Comparison of ENCODE assay signal across 15 cellular contexts in the genomic region with DNA sequence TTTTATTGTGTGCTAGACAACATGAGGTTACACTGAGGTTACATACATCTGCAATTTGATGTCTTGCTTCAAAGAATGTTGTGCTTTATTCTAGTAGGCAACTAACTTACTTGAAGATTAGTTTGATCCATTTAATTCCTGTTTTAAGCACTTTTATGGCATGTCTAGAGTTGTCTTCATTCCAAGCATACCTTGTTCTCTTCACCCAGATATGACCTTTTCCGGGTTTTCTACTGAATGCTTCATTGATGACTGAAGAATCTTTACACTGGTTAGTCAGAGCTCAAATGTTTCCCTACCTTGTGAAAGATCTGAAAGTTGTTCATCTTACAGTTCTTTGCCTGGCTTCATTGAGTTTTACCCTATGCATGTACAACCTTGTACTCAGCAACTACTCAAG.
A peak's percentile ranks its signal among the peaks of the same experiment; 100 is the strongest.
DNase-seq lines count a peak whose midpoint lies in the region; ATAC-seq and TF ChIP-seq lines count a peak whose summit lies in the region.
"Had no signal": no experiment of that assay in that cellular context is flagged by ENCODE, and none has a peak within 500 bp of the region (broad histone marks: within the 10 kb centered on the region; RNA-seq: fewer than 3 reads in every experiment).

No MANE protein-coding gene starts in this region.

- peak; percentile 27 for ATAC-seq in lung (ENCODE audit: insufficient read depth, low FRiP score)

- dilution Hi-C loops in mammary epithelial cell (cut with HindIII; ENCODE audit: low sequenced_read_pairs): no loop called here

- H3K9ac ChIP-seq in mammary epithelial cell (ENCODE audit: insufficient read depth, low read length): no peak overlapping the region

- H3K9me3 ChIP-seq in mammary epithelial cell (replicated peaks; ENCODE audit: insufficient read depth, low read length) (no peaks in the 10 kb centered on the region), lung (ENCODE audit: control insufficient read depth in 2 of 2, insufficient read depth in 1 of 2, low read length in 1 of 2) (no peaks in the 10 kb centered on the region)
- H3K9me3 ChIP-seq: sigmoid colon, tibial artery had no signal

- no TSS peak for BruUV-seq in mammary epithelial cell (replicated peaks; lab: Mats Ljungman, UMichigan)

- no peaks in the 10 kb centered on the region for H3K36me3 ChIP-seq in mammary epithelial cell (ENCODE audit: insufficient read depth, low read length)
- no peaks in the 10 kb centered on the region for H3K36me3 ChIP-seq in lung (ENCODE audit: control insufficient read depth in 2 of 2, insufficient read depth in 2 of 2, low read length in 2 of 2)
- H3K36me3 ChIP-seq: sigmoid colon, tibial artery had no signal

- in situ Hi-C loops in mammary epithelial cell (cut with MboI; ENCODE audit: low sequenced_read_pairs in 2 of 2): no loop called here

- no peaks in the 10 kb centered on the region for H3K79me2 ChIP-seq in mammary epithelial cell (ENCODE audit: insufficient read depth, low read length)

- H3K27ac ChIP-seq in mammary epithelial cell (ENCODE audit: insufficient read depth, low read depth, low read length): peak overlapping the region; percentile 58
- no peak overlapping the region for H3K27ac ChIP-seq in lung (ENCODE audit: low read depth in 1 of 2, low read length in 1 of 2)
- H3K27ac ChIP-seq: sigmoid colon, tibial artery had no signal

- H3K4me1 ChIP-seq in mammary epithelial cell (ENCODE audit: insufficient read depth, low read length) (peaks cover 13% of the 10 kb centered on the region), lung (ENCODE audit: control insufficient read depth in 2 of 2, insufficient read depth in 2 of 2, low read length in 2 of 2) (no peaks in the 10 kb centered on the region)
- H3K4me1 ChIP-seq: sigmoid colon, tibial artery had no signal

- peak overlapping the region; percentile 65 for H3K4me2 ChIP-seq in mammary epithelial cell (ENCODE audit: insufficient read depth, low read depth, low read length)

- no peak for TF ChIP-seq CTCF in AG10803 (conservative IDR thresholded peaks at IDR 0.05; ENCODE audit: low read length)
- TF ChIP-seq CTCF in mammary epithelial cell (conservative IDR thresholded peaks at IDR 0.05 in 1 of 2, IDR thresholded peaks at IDR 0.05 in 1 of 2; ENCODE audit: extremely low read depth in 1 of 2, insufficient read depth in 1 of 2, low read depth in 1 of 2, low read length in 2 of 2): no peak
- no peak for TF ChIP-seq CTCF in lung (IDR thresholded peaks at IDR 0.05; ENCODE audit: control extremely low read depth, extremely low read depth)

- 0% methylated on average over 1 of the region's 1 CpG for WGBS in mammary epithelial cell (ENCODE audit: low coverage, missing lambda C conversion rate)
- 66 to 86% methylated on average over 1 of the region's 1 CpG for WGBS in lung, 2 donors

- H4K20me1 ChIP-seq in mammary epithelial cell (ENCODE audit: insufficient read depth, low read length): no peaks in the 10 kb centered on the region

- DNase-seq in AG10803 (ENCODE audit: low read depth) (peak; percentile 93), HuH-7 (ENCODE audit: low spot score) (peak; percentile 19), mammary epithelial cell (peak; percentile 90), lung (ENCODE audit: low spot score) (no peak), SHP77 (lab: John Stamatoyannopoulos, UW) (no peak), NCI-H1694 treated with DMSO at 0.1 percent for 48 hours (lab: John Stamatoyannopoulos, UW) (no peak), CD1c-positive myeloid dendritic cell (ENCODE audit: extremely low spot score) (no peak)
- no peak for DNase-seq in effector CD4-positive, alpha-beta T cell
- DNase-seq: activated CD4-positive, alpha-beta memory T cell treated with anti-CD3 and anti-CD28 coated beads for 36 hours; activated naive CD4-positive, alpha-beta T cell treated with anti-CD3 and anti-CD28 coated beads, Interleukin-2, amount 10 ng/mL, durations not matched to agents 7 days and 5 days; CD8-positive, alpha-beta memory T cell; effector CD8-positive, alpha-beta T cell; NCI-H1105 treated with DMSO at 0.1 percent for 48 hours; sigmoid colon; tibial artery had no signal

- peak overlapping the region; percentile 47 for H2AFZ ChIP-seq in mammary epithelial cell (ENCODE audit: low read depth, low read length)

- intact Hi-C loops in mammary epithelial cell (cut with micrococcal nuclease): loop anchor here (1.0 to 5.0 kb wide), 3 partner anchors 18 to 274 kb away; a partner anchor contains a TSS

- H3K4me3 ChIP-seq in AG10803 (ENCODE audit: low read length) (no peak overlapping the region), mammary epithelial cell (replicated peaks in 1 of 3; ENCODE audit: insufficient read depth in 1 of 3, low read depth in 2 of 3, low read length in 3 of 3) (no peak overlapping the region), lung (no peak overlapping the region)
- H3K4me3 ChIP-seq: sigmoid colon, tibial artery had no signal

- CTCF ChIA-PET in mammary epithelial cell (lab: Charles Lee; ENCODE audit: low non-redundant PET): interaction anchor here (0.6 kb wide), 1 partner anchor 12 kb away, joined by 3 read pairs; no protein-coding TSS in a partner anchor

- no peaks in the 10 kb centered on the region for H3K27me3 ChIP-seq in mammary epithelial cell (ENCODE audit: insufficient read depth, low read length)
- H3K27me3 ChIP-seq in lung (ENCODE audit: control insufficient read depth, insufficient read depth): no peaks in the 10 kb centered on the region
- H3K27me3 ChIP-seq: sigmoid colon, tibial artery had no signal

Comparison
In these comparisons a context has a peak if more than half of its experiments do, and no peak if none do; other contexts are left out.
1. DNase-seq: peak in AG10803 (single experiment), HuH-7 (single experiment) and mammary epithelial cell (single experiment); none in lung (single experiment), effector CD4-positive, alpha-beta T cell (single experiment), SHP77 (0 of 2), NCI-H1694 treated with DMSO at 0.1 percent for 48 hours (single experiment) and CD1c-positive myeloid dendritic cell (single experiment).